In genomic region chr22:32532819-32533128, GRCh38 we compare ENCODE assay signal across 1 cellular context.
TF ChIP-seq lines count a peak whose summit lies in the region.

No MANE protein-coding gene starts in this region.

TF ChIP-seq in HepG2, 621 proteins besides CTCF, POLR2A, EP300 and RAD21 (continued from another document and continues in another):
- TF ChIP-seq, protein P1, sequence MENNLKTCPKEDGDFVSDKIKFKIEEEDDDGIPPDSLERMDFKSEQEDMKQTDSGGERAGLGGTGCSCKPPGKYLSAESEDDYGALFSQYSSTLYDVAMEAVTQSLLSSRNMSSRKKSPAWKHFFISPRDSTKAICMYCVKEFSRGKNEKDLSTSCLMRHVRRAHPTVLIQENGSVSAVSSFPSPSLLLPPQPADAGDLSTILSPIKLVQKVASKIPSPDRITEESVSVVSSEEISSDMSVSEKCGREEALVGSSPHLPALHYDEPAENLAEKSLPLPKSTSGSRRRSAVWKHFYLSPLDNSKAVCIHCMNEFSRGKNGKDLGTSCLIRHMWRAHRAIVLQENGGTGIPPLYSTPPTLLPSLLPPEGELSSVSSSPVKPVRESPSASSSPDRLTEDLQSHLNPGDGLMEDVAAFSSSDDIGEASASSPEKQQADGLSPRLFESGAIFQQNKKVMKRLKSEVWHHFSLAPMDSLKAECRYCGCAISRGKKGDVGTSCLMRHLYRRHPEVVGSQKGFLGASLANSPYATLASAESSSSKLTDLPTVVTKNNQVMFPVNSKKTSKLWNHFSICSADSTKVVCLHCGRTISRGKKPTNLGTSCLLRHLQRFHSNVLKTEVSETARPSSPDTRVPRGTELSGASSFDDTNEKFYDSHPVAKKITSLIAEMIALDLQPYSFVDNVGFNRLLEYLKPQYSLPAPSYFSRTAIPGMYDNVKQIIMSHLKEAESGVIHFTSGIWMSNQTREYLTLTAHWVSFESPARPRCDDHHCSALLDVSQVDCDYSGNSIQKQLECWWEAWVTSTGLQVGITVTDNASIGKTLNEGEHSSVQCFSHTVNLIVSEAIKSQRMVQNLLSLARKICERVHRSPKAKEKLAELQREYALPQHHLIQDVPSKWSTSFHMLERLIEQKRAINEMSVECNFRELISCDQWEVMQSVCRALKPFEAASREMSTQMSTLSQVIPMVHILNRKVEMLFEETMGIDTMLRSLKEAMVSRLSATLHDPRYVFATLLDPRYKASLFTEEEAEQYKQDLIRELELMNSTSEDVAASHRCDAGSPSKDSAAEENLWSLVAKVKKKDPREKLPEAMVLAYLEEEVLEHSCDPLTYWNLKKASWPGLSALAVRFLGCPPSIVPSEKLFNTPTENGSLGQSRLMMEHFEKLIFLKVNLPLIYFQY (CRISPR knock-in tag; IDR thresholded peaks at IDR 0.05; ENCODE audit: borderline replicate concordance), result no peak
- TF ChIP-seq GATAD1 (CRISPR knock-in tag; IDR thresholded peaks at IDR 0.05) (no peak), NAIF1 (CRISPR knock-in tag; IDR thresholded peaks at IDR 0.05; ENCODE audit: borderline replicate concordance) (no peak; the same call in 1 of the 2 replicates), ZSCAN30 (CRISPR knock-in tag; IDR thresholded peaks at IDR 0.05) (no peak), ZNF274 (CRISPR knock-in tag; IDR thresholded peaks at IDR 0.05) (no peak), PHF21A (CRISPR knock-in tag; IDR thresholded peaks at IDR 0.05) (no peak), ATF4 (CRISPR knock-in tag; IDR thresholded peaks at IDR 0.05) (no peak), ZNF558 (CRISPR knock-in tag; IDR thresholded peaks at IDR 0.05; ENCODE audit: borderline replicate concordance) (no peak), GFI1 (CRISPR knock-in tag; IDR thresholded peaks at IDR 0.05; ENCODE audit: borderline replicate concordance) (no peak), ZNF326 (CRISPR knock-in tag; IDR thresholded peaks at IDR 0.05; ENCODE audit: borderline replicate concordance) (no peak), PAX8 (CRISPR knock-in tag; IDR thresholded peaks at IDR 0.05; ENCODE audit: borderline replicate concordance) (no peak), ZNF567 (CRISPR knock-in tag; IDR thresholded peaks at IDR 0.05; ENCODE audit: borderline replicate concordance) (no peak), GABPB1 (CRISPR knock-in tag; IDR thresholded peaks at IDR 0.05) (no peak), ZNF180 (CRISPR knock-in tag; IDR thresholded peaks at IDR 0.05; ENCODE audit: borderline replicate concordance, low read depth) (no peak), ZNF362 (CRISPR knock-in tag; IDR thresholded peaks at IDR 0.05; ENCODE audit: borderline replicate concordance) (no peak), MEIS1 (CRISPR knock-in tag; IDR thresholded peaks at IDR 0.05; ENCODE audit: borderline replicate concordance) (no peak), ZNF160 (CRISPR knock-in tag; IDR thresholded peaks at IDR 0.05) (no peak), ZNF331 (CRISPR knock-in tag; IDR thresholded peaks at IDR 0.05) (0 out of 2 replicates have a peak, but pooled peaks have one; percentile 53), TBX3 (IDR thresholded peaks at IDR 0.05; ENCODE audit: borderline replicate concordance) (no peak), ELF4 (CRISPR knock-in tag; IDR thresholded peaks at IDR 0.05; ENCODE audit: borderline replicate concordance) (no peak), ZBTB38 (CRISPR knock-in tag; IDR thresholded peaks at IDR 0.05) (no peak), KMT2A (CRISPR knock-in tag; IDR thresholded peaks at IDR 0.05) (no peak), PPARG (CRISPR knock-in tag; conservative IDR thresholded peaks at IDR 0.05) (no peak), GTF2F1 (IDR thresholded peaks at IDR 0.05; ENCODE audit: low read length) (no peak), FOXM1 (CRISPR knock-in tag; IDR thresholded peaks at IDR 0.05) (no peak), ZNF121 (CRISPR knock-in tag; IDR thresholded peaks at IDR 0.05) (no peak), HOXD1 (CRISPR knock-in tag; IDR thresholded peaks at IDR 0.05) (no peak), NR2F6 (IDR thresholded peaks at IDR 0.05) (no peak), NR2F6 (CRISPR knock-in tag; IDR thresholded peaks at IDR 0.05) (no peak), ZNF460 (CRISPR knock-in tag; IDR thresholded peaks at IDR 0.05; ENCODE audit: borderline replicate concordance) (no peak), ZNF574 (CRISPR knock-in tag; IDR thresholded peaks at IDR 0.05) (peak; percentile 30; the same call in 1 of the 2 replicates), ZFP82 (CRISPR knock-in tag; IDR thresholded peaks at IDR 0.05; ENCODE audit: borderline replicate concordance) (no peak), ZFAT (CRISPR knock-in tag; conservative IDR thresholded peaks at IDR 0.05) (no peak), ZNF598 (CRISPR knock-in tag; IDR thresholded peaks at IDR 0.05; ENCODE audit: borderline replicate concordance) (no peak), FOXC1 (CRISPR knock-in tag; IDR thresholded peaks at IDR 0.05; ENCODE audit: borderline replicate concordance) (no peak), SCMH1 (CRISPR knock-in tag; IDR thresholded peaks at IDR 0.05; ENCODE audit: borderline replicate concordance) (no peak), MED1 (CRISPR knock-in tag; IDR thresholded peaks at IDR 0.05) (no peak), TIGD3 (CRISPR knock-in tag; IDR thresholded peaks at IDR 0.05; ENCODE audit: borderline replicate concordance) (no peak), ZNF138 (CRISPR knock-in tag; IDR thresholded peaks at IDR 0.05; ENCODE audit: low read depth) (no peak), ATF5 (CRISPR knock-in tag; IDR thresholded peaks at IDR 0.05; ENCODE audit: low read depth) (no peak), CC2D1A (CRISPR knock-in tag; IDR thresholded peaks at IDR 0.05) (no peak), TAF1 (CRISPR knock-in tag; IDR thresholded peaks at IDR 0.05) (0 out of 2 replicates have a peak, but pooled peaks have one; percentile 19)
- TF ChIP-seq, protein P2, sequence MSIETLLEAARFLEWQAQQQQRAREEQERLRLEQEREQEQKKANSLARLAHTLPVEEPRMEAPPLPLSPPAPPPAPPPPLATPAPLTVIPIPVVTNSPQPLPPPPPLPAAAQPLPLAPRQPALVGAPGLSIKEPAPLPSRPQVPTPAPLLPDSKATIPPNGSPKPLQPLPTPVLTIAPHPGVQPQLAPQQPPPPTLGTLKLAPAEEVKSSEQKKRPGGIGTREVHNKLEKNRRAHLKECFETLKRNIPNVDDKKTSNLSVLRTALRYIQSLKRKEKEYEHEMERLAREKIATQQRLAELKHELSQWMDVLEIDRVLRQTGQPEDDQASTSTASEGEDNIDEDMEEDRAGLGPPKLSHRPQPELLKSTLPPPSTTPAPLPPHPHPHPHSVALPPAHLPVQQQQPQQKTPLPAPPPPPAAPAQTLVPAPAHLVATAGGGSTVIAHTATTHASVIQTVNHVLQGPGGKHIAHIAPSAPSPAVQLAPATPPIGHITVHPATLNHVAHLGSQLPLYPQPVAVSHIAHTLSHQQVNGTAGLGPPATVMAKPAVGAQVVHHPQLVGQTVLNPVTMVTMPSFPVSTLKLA (IDR thresholded peaks at IDR 0.05), result 0 out of 2 replicates have a peak, but pooled peaks have one; percentile 58
- TF ChIP-seq, protein P3, sequence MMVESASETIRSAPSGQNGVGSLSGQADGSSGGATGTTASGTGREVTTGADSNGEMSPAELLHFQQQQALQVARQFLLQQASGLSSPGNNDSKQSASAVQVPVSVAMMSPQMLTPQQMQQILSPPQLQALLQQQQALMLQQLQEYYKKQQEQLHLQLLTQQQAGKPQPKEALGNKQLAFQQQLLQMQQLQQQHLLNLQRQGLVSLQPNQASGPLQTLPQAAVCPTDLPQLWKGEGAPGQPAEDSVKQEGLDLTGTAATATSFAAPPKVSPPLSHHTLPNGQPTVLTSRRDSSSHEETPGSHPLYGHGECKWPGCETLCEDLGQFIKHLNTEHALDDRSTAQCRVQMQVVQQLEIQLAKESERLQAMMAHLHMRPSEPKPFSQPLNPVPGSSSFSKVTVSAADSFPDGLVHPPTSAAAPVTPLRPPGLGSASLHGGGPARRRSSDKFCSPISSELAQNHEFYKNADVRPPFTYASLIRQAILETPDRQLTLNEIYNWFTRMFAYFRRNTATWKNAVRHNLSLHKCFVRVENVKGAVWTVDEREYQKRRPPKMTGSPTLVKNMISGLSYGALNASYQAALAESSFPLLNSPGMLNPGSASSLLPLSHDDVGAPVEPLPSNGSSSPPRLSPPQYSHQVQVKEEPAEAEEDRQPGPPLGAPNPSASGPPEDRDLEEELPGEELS (CRISPR knock-in tag; IDR thresholded peaks at IDR 0.05), result no peak
- TF ChIP-seq, protein P4, sequence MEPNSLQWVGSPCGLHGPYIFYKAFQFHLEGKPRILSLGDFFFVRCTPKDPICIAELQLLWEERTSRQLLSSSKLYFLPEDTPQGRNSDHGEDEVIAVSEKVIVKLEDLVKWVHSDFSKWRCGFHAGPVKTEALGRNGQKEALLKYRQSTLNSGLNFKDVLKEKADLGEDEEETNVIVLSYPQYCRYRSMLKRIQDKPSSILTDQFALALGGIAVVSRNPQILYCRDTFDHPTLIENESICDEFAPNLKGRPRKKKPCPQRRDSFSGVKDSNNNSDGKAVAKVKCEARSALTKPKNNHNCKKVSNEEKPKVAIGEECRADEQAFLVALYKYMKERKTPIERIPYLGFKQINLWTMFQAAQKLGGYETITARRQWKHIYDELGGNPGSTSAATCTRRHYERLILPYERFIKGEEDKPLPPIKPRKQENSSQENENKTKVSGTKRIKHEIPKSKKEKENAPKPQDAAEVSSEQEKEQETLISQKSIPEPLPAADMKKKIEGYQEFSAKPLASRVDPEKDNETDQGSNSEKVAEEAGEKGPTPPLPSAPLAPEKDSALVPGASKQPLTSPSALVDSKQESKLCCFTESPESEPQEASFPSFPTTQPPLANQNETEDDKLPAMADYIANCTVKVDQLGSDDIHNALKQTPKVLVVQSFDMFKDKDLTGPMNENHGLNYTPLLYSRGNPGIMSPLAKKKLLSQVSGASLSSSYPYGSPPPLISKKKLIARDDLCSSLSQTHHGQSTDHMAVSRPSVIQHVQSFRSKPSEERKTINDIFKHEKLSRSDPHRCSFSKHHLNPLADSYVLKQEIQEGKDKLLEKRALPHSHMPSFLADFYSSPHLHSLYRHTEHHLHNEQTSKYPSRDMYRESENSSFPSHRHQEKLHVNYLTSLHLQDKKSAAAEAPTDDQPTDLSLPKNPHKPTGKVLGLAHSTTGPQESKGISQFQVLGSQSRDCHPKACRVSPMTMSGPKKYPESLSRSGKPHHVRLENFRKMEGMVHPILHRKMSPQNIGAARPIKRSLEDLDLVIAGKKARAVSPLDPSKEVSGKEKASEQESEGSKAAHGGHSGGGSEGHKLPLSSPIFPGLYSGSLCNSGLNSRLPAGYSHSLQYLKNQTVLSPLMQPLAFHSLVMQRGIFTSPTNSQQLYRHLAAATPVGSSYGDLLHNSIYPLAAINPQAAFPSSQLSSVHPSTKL (CRISPR knock-in tag; IDR thresholded peaks at IDR 0.05), result peak; percentile 57; the same call in 1 of the 2 replicates
- TF ChIP-seq, protein P5, sequence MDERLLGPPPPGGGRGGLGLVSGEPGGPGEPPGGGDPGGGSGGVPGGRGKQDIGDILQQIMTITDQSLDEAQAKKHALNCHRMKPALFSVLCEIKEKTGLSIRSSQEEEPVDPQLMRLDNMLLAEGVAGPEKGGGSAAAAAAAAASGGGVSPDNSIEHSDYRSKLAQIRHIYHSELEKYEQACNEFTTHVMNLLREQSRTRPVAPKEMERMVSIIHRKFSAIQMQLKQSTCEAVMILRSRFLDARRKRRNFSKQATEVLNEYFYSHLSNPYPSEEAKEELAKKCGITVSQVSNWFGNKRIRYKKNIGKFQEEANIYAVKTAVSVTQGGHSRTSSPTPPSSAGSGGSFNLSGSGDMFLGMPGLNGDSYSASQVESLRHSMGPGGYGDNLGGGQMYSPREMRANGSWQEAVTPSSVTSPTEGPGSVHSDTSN (CRISPR knock-in tag; IDR thresholded peaks at IDR 0.05), result no peak
